In genomic region chr16:73149329-73149728, GRCh38 we compare ENCODE assay signal across 1 cellular context.
TF ChIP-seq lines count a peak whose summit lies in the region.

No MANE protein-coding gene starts in this region.

TF ChIP-seq in HepG2, 621 proteins besides CTCF, POLR2A, EP300 and RAD21 (continued from another document and continues in another):
- TF ChIP-seq TFAP4 (IDR thresholded peaks at IDR 0.05; ENCODE audit: borderline replicate concordance, low read depth), result peak; percentile 84; the same call in 1 of the 2 replicates
- no peak for TF ChIP-seq SALL2 (CRISPR knock-in tag; IDR thresholded peaks at IDR 0.05)
- no peak for TF ChIP-seq DMTF1 (CRISPR knock-in tag; IDR thresholded peaks at IDR 0.05)
- TF ChIP-seq NCOA2 (CRISPR knock-in tag; IDR thresholded peaks at IDR 0.05), result no peak
- TF ChIP-seq ZNF776 (CRISPR knock-in tag; IDR thresholded peaks at IDR 0.05), result no peak
- no peak for TF ChIP-seq ZNF367 (CRISPR knock-in tag; IDR thresholded peaks at IDR 0.05; ENCODE audit: borderline replicate concordance)
- no peak for TF ChIP-seq RAD51 (IDR thresholded peaks at IDR 0.05; ENCODE audit: borderline replicate concordance)
- no peak for TF ChIP-seq DBP (CRISPR knock-in tag; IDR thresholded peaks at IDR 0.05; ENCODE audit: not compliant biosample characterization)
- no peak for TF ChIP-seq ZSCAN9 (CRISPR knock-in tag; IDR thresholded peaks at IDR 0.05; ENCODE audit: borderline replicate concordance)
- no peak for TF ChIP-seq ZNF878 (CRISPR knock-in tag; IDR thresholded peaks at IDR 0.05)
- TF ChIP-seq IRF1 (CRISPR knock-in tag; IDR thresholded peaks at IDR 0.05; ENCODE audit: low read depth), result no peak
- TF ChIP-seq NFE2L2 (IDR thresholded peaks at IDR 0.05; ENCODE audit: low read length), result no peak
- TF ChIP-seq ZFP62 (CRISPR knock-in tag; IDR thresholded peaks at IDR 0.05), result no peak
- no peak for TF ChIP-seq JARID2 (CRISPR knock-in tag; IDR thresholded peaks at IDR 0.05; ENCODE audit: insufficient replicate concordance)
- TF ChIP-seq ZBTB21 (CRISPR knock-in tag; IDR thresholded peaks at IDR 0.05), result no peak
- TF ChIP-seq HNRNPK (IDR thresholded peaks at IDR 0.05; ENCODE audit: low read depth, low read length, poor library complexity, severe bottlenecking), result no peak
- TF ChIP-seq TSC22D2 (CRISPR knock-in tag; IDR thresholded peaks at IDR 0.05; ENCODE audit: borderline replicate concordance), result no peak
- no peak for TF ChIP-seq KLF15 (CRISPR knock-in tag; IDR thresholded peaks at IDR 0.05; ENCODE audit: borderline replicate concordance)
- no peak for TF ChIP-seq AKNA (CRISPR knock-in tag; IDR thresholded peaks at IDR 0.05; ENCODE audit: borderline replicate concordance)
- TF ChIP-seq IRF2 (CRISPR knock-in tag; IDR thresholded peaks at IDR 0.05), result 0 out of 2 replicates have a peak, but pooled peaks have one; percentile 20
- TF ChIP-seq U2AF1 (optimal IDR thresholded peaks at IDR 0.05; ENCODE audit: low read depth, low read length), result no peak
- TF ChIP-seq DRAP1 (CRISPR knock-in tag; IDR thresholded peaks at IDR 0.05), result no peak
- TF ChIP-seq MTF1 (CRISPR knock-in tag; IDR thresholded peaks at IDR 0.05), result no peak
- TF ChIP-seq KAT8 (CRISPR knock-in tag; IDR thresholded peaks at IDR 0.05), result no peak
- TF ChIP-seq ZNF337 (CRISPR knock-in tag; IDR thresholded peaks at IDR 0.05; ENCODE audit: borderline replicate concordance, low read depth), result no peak
- TF ChIP-seq ZBTB43 (CRISPR knock-in tag; conservative IDR thresholded peaks at IDR 0.05), result no peak
- no peak for TF ChIP-seq BORCS8-MEF2B (CRISPR knock-in tag; IDR thresholded peaks at IDR 0.05)
- TF ChIP-seq ELF4 (CRISPR knock-in tag; IDR thresholded peaks at IDR 0.05; ENCODE audit: borderline replicate concordance), result no peak
- no peak for TF ChIP-seq GABPA (IDR thresholded peaks at IDR 0.05; ENCODE audit: low read depth, low read length)
- TF ChIP-seq GABPA (CRISPR knock-in tag; IDR thresholded peaks at IDR 0.05; ENCODE audit: low read depth), result no peak
- no peak for TF ChIP-seq NFIC (IDR thresholded peaks at IDR 0.05; ENCODE audit: low read length)
- TF ChIP-seq NCOA1 (CRISPR knock-in tag; IDR thresholded peaks at IDR 0.05), result no peak
- TF ChIP-seq ZBTB40 (IDR thresholded peaks at IDR 0.05), result no peak
- TF ChIP-seq ZBTB40 (CRISPR knock-in tag; IDR thresholded peaks at IDR 0.05), result no peak
- TF ChIP-seq ZNF350 (CRISPR knock-in tag; IDR thresholded peaks at IDR 0.05; ENCODE audit: borderline replicate concordance, low read depth), result no peak
